16 cellular contexts compared by ENCODE assay signal in genomic region chr4:120691536-120691935, GRCh38.
DNase-seq lines count a peak whose midpoint lies in the region; ATAC-seq and TF ChIP-seq lines count a peak whose summit lies in the region.
"Had no signal": no experiment of that assay in that cellular context is flagged by ENCODE, and none has a peak within 500 bp of the region (broad histone marks: within the 10 kb centered on the region; RNA-seq: fewer than 3 reads in every experiment).

No MANE protein-coding gene starts in this region.

- peaks cover 50% of the 10 kb centered on the region for H3K4me1 ChIP-seq in ACC112 (ENCODE audit: control insufficient read depth, insufficient read depth, low read length, unreplicated experiment)
- no peaks in the 10 kb centered on the region for H3K4me1 ChIP-seq in mesenchymal stem cell (ENCODE audit: control insufficient read depth, insufficient read depth, low read depth, low read length)
- H3K4me1 ChIP-seq in ascending aorta = no peaks in the 10 kb centered on the region

- H3K23ac ChIP-seq in mesenchymal stem cell (ENCODE audit: low read length in 2 of 2) = no peak overlapping the region

- H3K27ac ChIP-seq in ACC112 (ENCODE audit: low read depth, low read length) (no peak overlapping the region), mesenchymal stem cell (ENCODE audit: low read length, poor library complexity, severe bottlenecking) (no peak overlapping the region), ascending aorta (no peak overlapping the region)
- H3K27ac ChIP-seq: 22Rv1; BLaER1 treated with 17β-estradiol and CSF1 and Interleukin-3, amounts not matched to agents 10 nM and 100 nM had no signal

- H3K36me3 ChIP-seq in ACC112 (ENCODE audit: insufficient read depth, low read length) (no peaks in the 10 kb centered on the region), mesenchymal stem cell (ENCODE audit: control insufficient read depth in 1 of 2, insufficient read depth in 2 of 2, low read depth in 1 of 2, low read length in 2 of 2) (no peaks in the 10 kb centered on the region), ascending aorta (no peaks in the 10 kb centered on the region)
- H3K36me3 ChIP-seq: BLaER1 treated with 17β-estradiol and CSF1 and Interleukin-3, amounts not matched to agents 10 nM and 100 nM had no signal

- H3K14ac ChIP-seq in mesenchymal stem cell (ENCODE audit: low read length in 2 of 2) = no peak overlapping the region

- H2AK5ac ChIP-seq in mesenchymal stem cell (ENCODE audit: low read length, severe bottlenecking) = no peak overlapping the region

- H3K9me3 ChIP-seq in mesenchymal stem cell (ENCODE audit: control insufficient read depth, low read length) = no peaks in the 10 kb centered on the region
- H3K9me3 ChIP-seq in ascending aorta = no peaks in the 10 kb centered on the region
- H3K9me3 ChIP-seq: BLaER1 treated with 17β-estradiol and CSF1 and Interleukin-3, amounts not matched to agents 10 nM and 100 nM had no signal

- H3K4ac ChIP-seq in mesenchymal stem cell (ENCODE audit: low read depth in 1 of 2, low read length in 2 of 2) = no peak overlapping the region

- H2AFZ ChIP-seq in ACC112 (ENCODE audit: low read length, unreplicated experiment) = peak overlapping the region; percentile 64
- H2AFZ ChIP-seq in mesenchymal stem cell (ENCODE audit: low read depth, low read length) = no peak overlapping the region

- no peaks in the 10 kb centered on the region for H3K27me3 ChIP-seq in ACC112 (ENCODE audit: insufficient read depth, low read length)
- H3K27me3 ChIP-seq in mesenchymal stem cell (ENCODE audit: control insufficient read depth in 1 of 2, insufficient read depth in 1 of 2, low read length in 2 of 2) = no peaks in the 10 kb centered on the region
- no peaks in the 10 kb centered on the region for H3K27me3 ChIP-seq in ascending aorta
- H3K27me3 ChIP-seq: BLaER1 treated with 17β-estradiol and CSF1 and Interleukin-3, amounts not matched to agents 10 nM and 100 nM had no signal

- no peak overlapping the region for H4K8ac ChIP-seq in mesenchymal stem cell (ENCODE audit: low read length)

- TF ChIP-seq CTCF in ascending aorta (IDR thresholded peaks at IDR 0.05) (no peak), GM10266 (IDR thresholded peaks at IDR 0.05; ENCODE audit: control insufficient read depth, insufficient read depth, low read depth, missing control alignments) (no peak)

- H2BK120ac ChIP-seq in mesenchymal stem cell (ENCODE audit: low read depth, low read length) = no peak overlapping the region

- intact Hi-C loops in ascending aorta (cut with DNase I) = no loop called here

- ATAC-seq in HG03175 (IDR thresholded peaks at IDR 0.05; ENCODE audit: unreplicated experiment) = no peak
- ATAC-seq: GM12878 had no signal

- H3K4me3 ChIP-seq in ACC112 (ENCODE audit: low read depth, low read length) (no peak overlapping the region), mesenchymal stem cell (ENCODE audit: insufficient read depth in 1 of 2, low read depth in 1 of 2, low read length in 2 of 2) (no peak overlapping the region), ascending aorta (no peak overlapping the region)
- H3K4me3 ChIP-seq: BLaER1 treated with 17β-estradiol and CSF1 and Interleukin-3, amounts not matched to agents 10 nM and 100 nM; GM12878 had no signal

- no peak overlapping the region for H3K4me2 ChIP-seq in mesenchymal stem cell (ENCODE audit: low read length, poor library complexity, severe bottlenecking)

- H3K79me2 ChIP-seq in ACC112 (ENCODE audit: control insufficient read depth, insufficient read depth, low read length, unreplicated experiment) = no peaks in the 10 kb centered on the region

- H3K9ac ChIP-seq in mesenchymal stem cell (ENCODE audit: low read length) = peak overlapping the region; percentile 20
- H3K9ac ChIP-seq: BLaER1 treated with 17β-estradiol and CSF1 and Interleukin-3, amounts not matched to agents 10 nM and 100 nM had no signal

- no peaks in the 10 kb centered on the region for H3K79me1 ChIP-seq in mesenchymal stem cell (replicated peaks; ENCODE audit: low read length, poor library complexity, severe bottlenecking)

- H2BK5ac ChIP-seq in mesenchymal stem cell (ENCODE audit: low read depth, low read length, poor library complexity, severe bottlenecking) = no peak overlapping the region

- H2BK12ac ChIP-seq in mesenchymal stem cell (ENCODE audit: low read length in 2 of 2) = no peak overlapping the region

- H2BK15ac ChIP-seq in mesenchymal stem cell (ENCODE audit: low read depth, poor library complexity, severe bottlenecking) = no peak overlapping the region

- H4K91ac ChIP-seq in mesenchymal stem cell (ENCODE audit: low read length) = no peak overlapping the region

- DNase-seq in amniotic epithelial cell (ENCODE audit: low read depth) (peak; percentile 47), fibroblast of peridontal ligament (ENCODE audit: extremely low read depth) (peak; percentile 40), mesenchymal stem cell (no peak), ascending aorta (ENCODE audit: low spot score in 2 of 2) (no peak), GM10266 (ENCODE audit: extremely low spot score) (no peak)
- DNase-seq in activated naive CD4-positive, alpha-beta T cell treated with anti-CD3 and anti-CD28 coated beads, Interleukin-2, amount 50 U/mL, for 16 hours = no peak
- DNase-seq: Calu3; CD4-positive, alpha-beta T cell; DMS 273 treated with DMSO at 0.1 percent for 48 hours; GOT3; H9 had no signal

- no peak overlapping the region for H3K18ac ChIP-seq in mesenchymal stem cell (ENCODE audit: low read depth in 1 of 2, low read length in 2 of 2)

Comparison
In these comparisons a context has a peak if more than half of its experiments do, and no peak if none do; other contexts are left out.
1. DNase-seq: peak in amniotic epithelial cell (single experiment) and fibroblast of peridontal ligament (single experiment); none in mesenchymal stem cell (single experiment), activated naive CD4-positive, alpha-beta T cell treated with anti-CD3 and anti-CD28 coated beads, Interleukin-2, amount 50 U/mL, for 16 hours (single experiment), ascending aorta (0 of 2) and GM10266 (single experiment).